Comparison of ENCODE assay signal across 9 cellular contexts in genomic region chr9:38583765-38584164, GRCh38. TPM values are rescaled to one million over a fixed set of nuclear protein-coding genes. Genes with fewer than 3 reads are reported as not detected.
DNase-seq lines count a peak whose midpoint lies in the region; ATAC-seq and TF ChIP-seq lines count a peak whose summit lies in the region.
"Not testable (repeated sequence)": the region's sequence is repeated elsewhere in the genome, so short reads cannot be mapped to it uniquely, and the experiment has no call there.
"Had no signal": no experiment of that assay in that cellular context is flagged by ENCODE, and none has a peak within 500 bp of the region (broad histone marks: within the 10 kb centered on the region; RNA-seq: fewer than 3 reads in every experiment).

No MANE protein-coding gene starts in this region.

- H3K36me3 ChIP-seq in GM23338 (ENCODE audit: insufficient read depth) = not testable (repeated sequence)

- CTCF ChIA-PET in MCF 10A (lab: Yijun Ruan, JAX) = not testable (repeated sequence)

- not testable (repeated sequence) for H3K27ac ChIP-seq in GM23338 (ENCODE audit: low read depth)

- not testable (repeated sequence) for H3F3A ChIP-seq in GM23338 (replicated peaks; ENCODE audit: low read depth)

- not testable (repeated sequence) for BruUV-seq in MCF 10A (replicated peaks; lab: Mats Ljungman, UMichigan)

- not testable (repeated sequence) for H3K4me2 ChIP-seq in GM23338

- ATAC-seq in GM23338 = not testable (repeated sequence)

- H3K27me3 Mint-ChIP-seq in GM23338 (ENCODE audit: insufficient read depth, low read depth, poor library complexity); MCF 10A (ENCODE audit: insufficient read depth, unreplicated experiment): not testable (repeated sequence)

- H4K20me1 ChIP-seq in GM23338 (replicated peaks; ENCODE audit: insufficient read depth) = not testable (repeated sequence)

- TF ChIP-seq CTCF in GM23338 (conservative IDR thresholded peaks at IDR 0.05; ENCODE audit: low read depth in 2 of 2); MCF 10A (IDR thresholded peaks at IDR 0.05; ENCODE audit: unreplicated experiment); epithelial cell of esophagus (IDR thresholded peaks at IDR 0.05; ENCODE audit: insufficient read depth, low read depth, low read length, missing control alignments): not testable (repeated sequence)

- not testable (repeated sequence) for H3K27me3 ChIP-seq in GM23338 (ENCODE audit: insufficient read depth)

- peak overlapping the region; percentile 81; the same call in 1 of the 2 replicates for H3K27ac Mint-ChIP-seq in GM23338
- H3K27ac Mint-ChIP-seq in MCF 10A (ENCODE audit: low read depth, unreplicated experiment) = not testable (repeated sequence)

- not testable (repeated sequence) for H3K9me3 Mint-ChIP-seq in GM23338; MCF 10A (ENCODE audit: unreplicated experiment)

- H3K36me3 Mint-ChIP-seq in GM23338 (ENCODE audit: low read depth); MCF 10A (ENCODE audit: insufficient read depth, unreplicated experiment): not testable (repeated sequence)

- H3K79me2 ChIP-seq in GM23338 (replicated peaks; ENCODE audit: insufficient read depth) = not testable (repeated sequence)

- H3K9me2 ChIP-seq in GM23338 (ENCODE audit: insufficient read depth) = not testable (repeated sequence)

- H3K4me3 Mint-ChIP-seq in GM23338; MCF 10A (ENCODE audit: unreplicated experiment): not testable (repeated sequence)

- not testable (repeated sequence) for H3K4me1 Mint-ChIP-seq in GM23338; MCF 10A (ENCODE audit: insufficient read depth, unreplicated experiment)

- intact Hi-C loops in MCF 10A (cut with micrococcal nuclease) = not testable (repeated sequence)

- not testable (repeated sequence) for H3K4me1 ChIP-seq in GM23338 (ENCODE audit: insufficient read depth)

- not testable (repeated sequence) for DNase-seq in GM23338 (ENCODE audit: low spot score)
- DNase-seq in NCI-H146 (lab: John Stamatoyannopoulos, UW) (peak; percentile 7), NCI-H526 treated with DMSO at 0.1 percent for 48 hours (lab: John Stamatoyannopoulos, UW) (peak; percentile 16), SK-N-DZ (ENCODE audit: low spot score) (peak; percentile 43), MCF 10A (ENCODE audit: unreplicated experiment) (peak; percentile 8), epithelial cell of esophagus (ENCODE audit: low read depth) (peak; percentile 38), islet precursor cell (peak; percentile 69)

- POLR2A ChIA-PET in MCF 10A (lab: Yijun Ruan, JAX) = not testable (repeated sequence)

- H3K4me3 ChIP-seq in GM23338; epithelial cell of esophagus (ENCODE audit: low read length): not testable (repeated sequence)

- not testable (repeated sequence) for H2AFZ ChIP-seq in GM23338

RNA-seq across cellular contexts. Expression of gene ANKRD18A, which starts 36.6 kb away (rescaled TPM):
- total RNA-seq in GM23338 (2014; rRNA removed; shearing (Covaris generic)) = 2.4 and 2.7 TPM in 2 replicates
- 4.7 and 6.9 TPM in 2 replicates for polyA plus RNA-seq in GM23338 (2016; fragmentation: Nextera tagmentation; extraction: Ambion mirVana)
- polyA plus RNA-seq in SK-N-DZ (2014; cell fraction: cytosol; rRNA removed) = 2.6 and 2.7 TPM in 2 replicates
- 3.4 and 50.1 TPM in 2 replicates for polyA plus RNA-seq in SK-N-DZ (2014; cell fraction: nucleus; rRNA removed)
- total RNA-seq in MCF 10A (2022) = 42.0 and 46.0 TPM in 2 replicates
- total RNA-seq: IMR-90 had no signal
- polyA plus RNA-seq: BJ, IMR-90 had no signal

Comparison
In these comparisons a context has a peak if more than half of its experiments do, and no peak if none do; other contexts are left out.
1. RNA of gene ANKRD18A, which starts 36.6 kb away (total RNA-seq): 42.0 to 46.0 TPM in MCF 10A; 2.4 to 2.7 TPM in GM23338; every median in the first group is over 10 times any median in the second.